In genomic region chr5:112697833-112698232, GRCh38 we compare ENCODE assay signal across 1 cellular context.
TF ChIP-seq lines count a peak whose summit lies in the region.

No MANE protein-coding gene starts in this region.

TF ChIP-seq in H1, 55 proteins besides CTCF, POLR2A, EP300 and RAD21:
- TF ChIP-seq EGR1 (IDR thresholded peaks at IDR 0.05; ENCODE audit: borderline replicate concordance, low read depth, low read length) (no peak), USF2 (IDR thresholded peaks at IDR 0.05; ENCODE audit: low read length) (no peak), SRF (IDR thresholded peaks at IDR 0.05; ENCODE audit: low read depth, low read length) (no peak)
TF ChIP-seq in H1: peak in this region for 0.
